In the genomic region with DNA sequence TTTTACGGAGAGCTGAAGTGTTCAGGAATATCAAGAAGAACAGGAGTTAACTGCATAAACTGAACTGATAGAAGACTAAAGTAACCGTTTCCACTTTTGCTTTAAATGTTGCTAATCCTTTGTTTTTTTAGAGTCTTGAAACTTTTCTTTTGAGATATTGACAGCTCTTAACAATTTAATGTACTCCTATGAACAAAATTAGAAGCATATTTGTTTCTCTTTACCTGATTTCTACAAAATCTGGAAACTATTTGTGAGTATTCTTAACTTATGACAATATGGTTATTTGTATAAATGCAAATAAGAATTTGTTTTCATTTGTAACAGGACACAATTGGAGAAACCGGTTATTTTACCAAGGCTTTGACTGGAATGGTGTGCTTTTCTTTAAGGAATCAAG, we compare ENCODE assay signal across 34 cellular contexts.
"Had no signal": no experiment of that assay in that cellular context is flagged by ENCODE, and none has a peak within 500 bp of the region (broad histone marks: within the 10 kb centered on the region; RNA-seq: fewer than 3 reads in every experiment).

No MANE protein-coding gene starts in this region.

- H3K27me3 Mint-ChIP-seq: activated naive CD8-positive, alpha-beta T cell; activated naive CD8-positive, alpha-beta T cell treated with anti-CD3 and anti-CD28 coated beads, Interleukin-2, amount 50 U/mL, for 24 hours had no signal

- H3K4me3 ChIP-seq: body of pancreas, breast epithelium had no signal

- H3K4me1 ChIP-seq: body of pancreas, breast epithelium had no signal

- H3K27ac ChIP-seq: body of pancreas, brain microvascular endothelial cell, breast epithelium, VCaP had no signal

- H3K27ac Mint-ChIP-seq: activated B cell treated with CpG ODN at 0.5 μM for 24 hours; activated CD4-positive, alpha-beta memory T cell treated with anti-CD3 and anti-CD28 coated beads for 36 hours; activated CD4-positive, alpha-beta T cell treated with anti-CD3 and anti-CD28 coated beads, Interleukin-2, amount 10 ng/mL, durations not matched to agents 24 days and 14 days; activated CD8-positive, alpha-beta T cell treated with anti-CD3 and anti-CD28 coated beads for 36 hours; activated naive CD4-positive, alpha-beta T cell treated with anti-CD3 and anti-CD28 coated beads for 36 hours; activated naive CD4-positive, alpha-beta T cell treated with anti-CD3 and anti-CD28 coated beads, Interleukin-2, amount 50 U/mL, for 24 hours; activated naive CD8-positive, alpha-beta T cell; activated naive CD8-positive, alpha-beta T cell treated with anti-CD3 and anti-CD28 coated beads, Interleukin-2, amount 10 ng/mL, durations not matched to agents 7 days and 5 days; activated naive CD8-positive, alpha-beta T cell treated with anti-CD3 and anti-CD28 coated beads, Interleukin-2, amount 50 U/mL, for 24 hours; activated T-cell treated with anti-CD3 and anti-CD28 coated beads, Interleukin-2, amount 50 U/mL, for 72 hours; activated T-helper 1 cell treated with anti-CD3 and anti-CD28 coated beads, Interleukin-12 subunit alpha, Interleukin-12 subunit beta, Interleukin-2, Interleukin-4 antibody, amounts not matched to agents 30 ng/mL and 10 ng/mL and 1 ng/mL, durations not matched to agents 14 hours and 24 hours and 36 hours; activated T-helper 17 cell treated with anti-CD3 and anti-CD28 coated beads, Interleukin-2, amount 50 U/mL, for 72 hours; T-helper 1 cell treated with Interleukin-12 subunit alpha and Interleukin-12 subunit beta and Interleukin-4 antibody, amounts not matched to agents 30 μg/mL and 1 μg/mL, for 36 hours; T-helper 2 cell treated with Interferon-gamma antibody and Interleukin-4, amounts not matched to agents 5 μg/mL and 100 μg/mL, for 36 hours had no signal

- H3K36me3 ChIP-seq: brain microvascular endothelial cell, breast epithelium had no signal

- H3K4me3 Mint-ChIP-seq: activated B cell treated with CpG ODN at 0.5 μM for 24 hours; activated CD4-positive, alpha-beta memory T cell treated with anti-CD3 and anti-CD28 coated beads for 36 hours; activated CD4-positive, alpha-beta T cell treated with anti-CD3 and anti-CD28 coated beads, Interleukin-2, amount 10 ng/mL, durations not matched to agents 24 days and 14 days; activated CD8-positive, alpha-beta T cell treated with anti-CD3 and anti-CD28 coated beads for 36 hours; activated naive CD4-positive, alpha-beta T cell treated with anti-CD3 and anti-CD28 coated beads for 36 hours; activated naive CD4-positive, alpha-beta T cell treated with anti-CD3 and anti-CD28 coated beads, Interleukin-2, amount 50 U/mL, for 24 hours; activated naive CD8-positive, alpha-beta T cell; activated naive CD8-positive, alpha-beta T cell treated with anti-CD3 and anti-CD28 coated beads, Interleukin-2, amount 10 ng/mL, durations not matched to agents 7 days and 5 days; activated naive CD8-positive, alpha-beta T cell treated with anti-CD3 and anti-CD28 coated beads, Interleukin-2, amount 50 U/mL, for 24 hours; activated T-cell treated with anti-CD3 and anti-CD28 coated beads, Interleukin-2, amount 50 U/mL, for 4 hours; activated T-cell treated with anti-CD3 and anti-CD28 coated beads, Interleukin-2, amount 50 U/mL, for 72 hours; activated T-helper 1 cell treated with anti-CD3 and anti-CD28 coated beads, Interleukin-12 subunit alpha, Interleukin-12 subunit beta, Interleukin-2, Interleukin-4 antibody, amounts not matched to agents 30 ng/mL and 10 ng/mL and 1 ng/mL, durations not matched to agents 14 hours and 24 hours and 36 hours; activated T-helper 17 cell treated with anti-CD3 and anti-CD28 coated beads, Interleukin-2, amount 50 U/mL, for 72 hours; T-helper 1 cell treated with Interleukin-12 subunit alpha and Interleukin-12 subunit beta and Interleukin-4 antibody, amounts not matched to agents 30 μg/mL and 1 μg/mL, for 36 hours; T-helper 2 cell treated with Interferon-gamma antibody and Interleukin-4, amounts not matched to agents 5 μg/mL and 100 μg/mL, for 36 hours had no signal

- H3K27me3 ChIP-seq: body of pancreas, brain microvascular endothelial cell, breast epithelium had no signal

- DNase-seq: activated B cell treated with CpG ODN at 0.5 μM for 24 hours; activated CD4-positive, alpha-beta memory T cell treated with anti-CD3 and anti-CD28 coated beads for 36 hours; activated CD4-positive, alpha-beta T cell treated with anti-CD3 and anti-CD28 coated beads for 4 hours; activated CD4-positive, alpha-beta T cell treated with anti-CD3 and anti-CD28 coated beads, Interleukin-2, amount 10 ng/mL, durations not matched to agents 24 days and 14 days; activated CD4-positive, alpha-beta T cell treated with anti-CD3 and anti-CD28 coated beads, Interleukin-2, amount 50 U/mL, for 1 hour; activated CD4-positive, alpha-beta T cell treated with anti-CD3 and anti-CD28 coated beads, Interleukin-2, amount 50 U/mL, for 4 hours; activated CD4-positive, CD25-positive, alpha-beta regulatory T cell treated with anti-CD3 and anti-CD28 coated beads, Interleukin-2, amount 50 U/mL, for 72 hours; activated CD8-positive, alpha-beta memory T cell treated with anti-CD3 and anti-CD28 coated beads, Interleukin-2, amount 50 U/mL, for 4 hours; activated CD8-positive, alpha-beta T cell treated with anti-CD3 and anti-CD28 coated beads for 36 hours; activated effector memory CD4-positive, alpha-beta T cell treated with anti-CD3 and anti-CD28 coated beads, Interleukin-2, amount 50 U/mL, for 16 hours; activated gamma-delta T cell treated with Interleukin-2 at 50 U/mL for 16 hours; activated naive CD4-positive, alpha-beta T cell; activated naive CD4-positive, alpha-beta T cell treated with anti-CD3 and anti-CD28 coated beads for 36 hours; activated naive CD8-positive, alpha-beta T cell treated with anti-CD3 and anti-CD28 coated beads, Interleukin-2, amount 10 ng/mL, durations not matched to agents 7 days and 5 days; activated naive CD8-positive, alpha-beta T cell treated with anti-CD3 and anti-CD28 coated beads, Interleukin-2, amount 50 U/mL, for 24 hours; activated T-cell treated with anti-CD3 and anti-CD28 coated beads for 4 hours; activated T-cell treated with anti-CD3 and anti-CD28 coated beads, Interleukin-2, amount 50 U/mL, for 1 hour; activated T-cell treated with anti-CD3 and anti-CD28 coated beads, Interleukin-2, amount 50 U/mL, for 4 hours; activated T-cell treated with anti-CD3 and anti-CD28 coated beads, Interleukin-2, amount 50 U/mL, for 72 hours; amniotic stem cell; aorta; body of pancreas; brain microvascular endothelial cell; central memory CD4-positive, alpha-beta T cell; T-helper 2 cell; T-helper 9 cell had no signal

- H3K4me1 Mint-ChIP-seq: activated B cell treated with CpG ODN at 0.5 μM for 24 hours had no signal

- H3K36me3 Mint-ChIP-seq: activated naive CD4-positive, alpha-beta T cell treated with anti-CD3 and anti-CD28 coated beads, Interleukin-2, amount 50 U/mL, for 24 hours had no signal
